In the genomic region with DNA sequence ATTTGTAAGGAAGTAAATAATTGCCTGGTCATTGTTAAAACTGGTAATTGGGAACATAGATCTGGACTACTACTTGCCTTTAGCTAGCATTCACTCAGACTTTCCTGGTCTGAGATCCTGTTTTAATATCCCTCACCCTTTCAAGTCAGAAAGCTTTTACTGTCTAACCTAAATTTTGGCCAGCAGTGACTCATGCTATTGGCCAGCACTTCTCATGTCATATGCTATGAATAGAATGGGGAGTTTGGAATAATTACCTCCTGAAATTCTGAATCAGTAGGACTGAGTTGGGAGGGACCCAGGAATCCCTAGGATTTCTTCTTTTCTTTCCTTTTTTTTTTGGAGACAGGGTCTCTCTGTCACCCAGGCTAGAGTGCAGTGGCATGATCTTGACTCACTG, we compare ENCODE assay signal across 1 cellular context.
TF ChIP-seq lines count a peak whose summit lies in the region.

No MANE protein-coding gene starts in this region.

TF ChIP-seq in SK-N-SH treated with all-trans-retinoic acid at 6 μM for 48 hours, 23 proteins besides CTCF, POLR2A, EP300 and RAD21 (continued from another document):
- TF ChIP-seq, protein P1, sequence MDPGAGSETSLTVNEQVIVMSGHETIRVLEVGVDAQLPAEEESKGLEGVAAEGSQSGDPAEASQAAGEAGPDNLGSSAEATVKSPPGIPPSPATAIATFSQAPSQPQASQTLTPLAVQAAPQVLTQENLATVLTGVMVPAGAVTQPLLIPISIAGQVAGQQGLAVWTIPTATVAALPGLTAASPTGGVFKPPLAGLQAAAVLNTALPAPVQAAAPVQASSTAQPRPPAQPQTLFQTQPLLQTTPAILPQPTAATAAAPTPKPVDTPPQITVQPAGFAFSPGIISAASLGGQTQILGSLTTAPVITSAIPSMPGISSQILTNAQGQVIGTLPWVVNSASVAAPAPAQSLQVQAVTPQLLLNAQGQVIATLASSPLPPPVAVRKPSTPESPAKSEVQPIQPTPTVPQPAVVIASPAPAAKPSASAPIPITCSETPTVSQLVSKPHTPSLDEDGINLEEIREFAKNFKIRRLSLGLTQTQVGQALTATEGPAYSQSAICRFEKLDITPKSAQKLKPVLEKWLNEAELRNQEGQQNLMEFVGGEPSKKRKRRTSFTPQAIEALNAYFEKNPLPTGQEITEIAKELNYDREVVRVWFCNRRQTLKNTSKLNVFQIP (CRISPR knock-in tag; IDR thresholded peaks at IDR 0.05; ENCODE audit: borderline replicate concordance, low read depth): no peak
- TF ChIP-seq ZNF8 (CRISPR knock-in tag; IDR thresholded peaks at IDR 0.05): no peak
- TF ChIP-seq ZC3H10 (CRISPR knock-in tag; IDR thresholded peaks at IDR 0.05): no peak
